In genomic region chr19:41993612-41994483, GRCh38 we compare ENCODE assay signal across 8 cellular contexts. TPM values are rescaled to one million over a fixed set of nuclear protein-coding genes. Genes with fewer than 3 reads are reported as not detected.
DNase-seq lines count a peak whose midpoint lies in the region; ATAC-seq and TF ChIP-seq lines count a peak whose summit lies in the region.

ATP1A3 (minus strand) TSS chr19:41994230; CDS start chr19:41994076, 154 bp downstream.

- H3K79me2 ChIP-seq in MM.1S (ENCODE audit: low read length): no peaks in the 10 kb centered on the region

- ATAC-seq in HG03565 (IDR thresholded peaks at IDR 0.05; ENCODE audit: unreplicated experiment): no peak

- H3K4me1 ChIP-seq in MM.1S (ENCODE audit: low read length): no peaks in the 10 kb centered on the region

- H3K27me3 ChIP-seq in MM.1S (replicated peaks; ENCODE audit: insufficient read depth, low read length): peaks cover 70% of the 10 kb centered on the region

- H2AFZ ChIP-seq in MM.1S (ENCODE audit: low read length): peak within 1 kb of the TSS; percentile 81

- in situ Hi-C loops in G401 (cut with HindIII; ENCODE audit: low sequenced_read_pairs): no loop called here

- no peak within 1 kb of the TSS for H3K9ac ChIP-seq in MM.1S (ENCODE audit: low read length)

- H3F3A ChIP-seq in MM.1S (ENCODE audit: insufficient read depth, low read length): no peaks in the 10 kb centered on the region

- H3K36me3 ChIP-seq in MM.1S (replicated peaks; ENCODE audit: insufficient read depth, low read length): no peaks in the 10 kb centered on the region

- peak within 1 kb of the TSS; percentile 86 for H3K4me2 ChIP-seq in MM.1S (ENCODE audit: low read depth, low read length)

- H4K20me1 ChIP-seq in MM.1S (ENCODE audit: insufficient read depth, low read length): no peaks in the 10 kb centered on the region

- H3K9me2 ChIP-seq in MM.1S (replicated peaks; ENCODE audit: insufficient read depth, low read length): no peaks in the 10 kb centered on the region

- H3K27ac ChIP-seq in MM.1S (ENCODE audit: low read length): no peak within 1 kb of the TSS

- DNase-seq in G401 (ENCODE audit: low spot score): peak; percentile 83
- DNase-seq in MM.1S: peak; percentile 66
- DNase-seq in SW480 (ENCODE audit: low spot score): peak; percentile 59
- DNase-seq in amygdala (lab: John Stamatoyannopoulos, UW): peak in 43 of 56 donors; percentile 9 to 76 (median 48)
- DNase-seq in hepatic stellate cell (ENCODE audit: low spot score): peak; percentile 87
- DNase-seq in skeletal muscle cell (ENCODE audit: low read depth): no peak
- no peak for DNase-seq in OCI-M2 (lab: John Stamatoyannopoulos, UW; ENCODE audit: unreplicated experiment)

- no peaks in the 10 kb centered on the region for H3K9me3 ChIP-seq in MM.1S (replicated peaks; ENCODE audit: insufficient read depth, low read length)

- H3K4me3 ChIP-seq in MM.1S (ENCODE audit: low read length) (peak within 1 kb of the TSS; percentile 57), skeletal muscle cell (ENCODE audit: low read depth, low read length) (peak within 1 kb of the TSS; percentile 43)

- TF ChIP-seq CTCF in MM.1S (IDR thresholded peaks at IDR 0.05; ENCODE audit: low read length): no peak

RNA-seq across cellular contexts. Expression of gene ATP1A3, which starts in this region (rescaled TPM):
- total RNA-seq in G401 (2014; rRNA removed; shearing (Covaris generic)): 1.2 and 2.7 TPM in 2 replicates

Comparison
In these comparisons a context has a peak if more than half of its experiments do, and no peak if none do; other contexts are left out.
1. DNase-seq: peak in G401 (single experiment), MM.1S (single experiment), SW480 (single experiment), amygdala (43 of 56) and hepatic stellate cell (single experiment); none in skeletal muscle cell (single experiment) and OCI-M2 (single experiment).